8 cellular contexts compared by ENCODE assay signal in genomic region chr10:121734517-121735137, GRCh38.
A peak's percentile ranks its signal among the peaks of the same experiment; 100 is the strongest.
DNase-seq lines count a peak whose midpoint lies in the region; ATAC-seq, FAIRE-seq and TF ChIP-seq lines count a peak whose summit lies in the region.

No MANE protein-coding gene starts in this region.

- H3K4me1 ChIP-seq in OCI-LY3 (ENCODE audit: low read length) (no peaks in the 10 kb centered on the region), esophagus muscularis mucosa (peaks cover 0 to 6% (median 4%) of the 10 kb centered on the region in 4 donors), pancreas (no peaks in the 10 kb centered on the region)

- H3K36me3 ChIP-seq in OCI-LY3 (replicated peaks; ENCODE audit: low read depth, low read length) (no peaks in the 10 kb centered on the region), esophagus muscularis mucosa (no peaks in the 10 kb centered on the region), pancreas (no peaks in the 10 kb centered on the region)

- H4K20me1 ChIP-seq in OCI-LY3 (ENCODE audit: insufficient read depth, low read length) = no peaks in the 10 kb centered on the region

- H3K4me3 ChIP-seq in OCI-LY3 (ENCODE audit: low read length) (no peak overlapping the region), esophagus muscularis mucosa (no peak overlapping the region), pancreas (no peak overlapping the region)

- intact Hi-C loops in esophagus muscularis mucosa (cut with DNase I) = loop anchor here (5.0 to 10.0 kb wide), 2 partner anchors 122 to 150 kb away; no protein-coding TSS in a partner anchor
- intact Hi-C loops in pancreas (cut with DNase I) = loop anchor here in 2 of 3 donors (5.0 kb wide), 2 partner anchors 787 to 792 kb away; no protein-coding TSS in a partner anchor

- 32% methylated on average over 14 of the region's 14 CpGs for WGBS in esophagus muscularis mucosa
- 10 to 15% methylated on average over 14 of the region's 14 CpGs for WGBS in pancreas, 2 donors

- FAIRE-seq in A204.1 (lab: Jason Lieb, UNC) = peak; percentile 94
- peak; percentile 94 for FAIRE-seq in G401.6 (lab: Jason Lieb, UNC)
- FAIRE-seq in pancreas (lab: Jason Lieb, UNC) = peak; percentile 49

- H3K27ac ChIP-seq in OCI-LY3 (ENCODE audit: low read length) (no peak overlapping the region), esophagus muscularis mucosa (replicated peaks in 1 of 4) (no peak overlapping the region), pancreas (no peak overlapping the region)

- H3K9me3 ChIP-seq in OCI-LY3 (ENCODE audit: insufficient read depth, low read length) (no peaks in the 10 kb centered on the region), esophagus muscularis mucosa (no peaks in the 10 kb centered on the region), pancreas (no peaks in the 10 kb centered on the region)

- no peak overlapping the region for H2AFZ ChIP-seq in OCI-LY3 (ENCODE audit: low read depth, low read length)

- DNase-seq in esophagus muscularis mucosa (ENCODE audit: extremely low spot score) (no peak), pancreas (peak in 2 of 6 donors; percentile 17 to 35), NCI-H774 (lab: John Stamatoyannopoulos, UW) (no peak)

- no peaks in the 10 kb centered on the region for H3K79me2 ChIP-seq in OCI-LY3 (ENCODE audit: low read length)

- no peaks in the 10 kb centered on the region for H3K27me3 ChIP-seq in OCI-LY3 (ENCODE audit: low read depth, low read length)
- peaks cover 0 to 4% (median 0%) of the 10 kb centered on the region in 4 donors for H3K27me3 ChIP-seq in esophagus muscularis mucosa
- H3K27me3 ChIP-seq in pancreas = peaks cover 0 to 6% (median 0%) of the 10 kb centered on the region in 4 donors

- H3K4me2 ChIP-seq in OCI-LY3 (ENCODE audit: low read length) = no peak overlapping the region

- TF ChIP-seq CTCF in OCI-LY3 (IDR thresholded peaks at IDR 0.05; ENCODE audit: low read depth, low read length) = peak; percentile 51
- TF ChIP-seq CTCF in esophagus muscularis mucosa (IDR thresholded peaks at IDR 0.05) = peak; percentile 52 to 80 (median 71)
- TF ChIP-seq CTCF in pancreas (IDR thresholded peaks at IDR 0.05) = peak; percentile 55 to 69 (median 60)

- no peak for TF ChIP-seq EP300 in esophagus muscularis mucosa (IDR thresholded peaks at IDR 0.05)

- peak in 3 of 4 donors; percentile 43 to 66 (median 43) for ATAC-seq in pancreas
- no peak for ATAC-seq in GM19324 (IDR thresholded peaks at IDR 0.05; ENCODE audit: low FRiP score, unreplicated experiment)
- no peak for ATAC-seq in GM18511 (IDR thresholded peaks at IDR 0.05; ENCODE audit: unreplicated experiment)

- TF ChIP-seq POLR2A in esophagus muscularis mucosa (IDR thresholded peaks at IDR 0.05; ENCODE audit: low read depth) = no peak

- no peak overlapping the region for H3K9ac ChIP-seq in OCI-LY3 (ENCODE audit: low read length)

Comparison
In these comparisons a context has a peak if more than half of its experiments do, and no peak if none do; other contexts are left out.
1. ATAC-seq: peak in pancreas (3 of 4); none in GM19324 (single experiment) and GM18511 (single experiment).
2. Peak in every context shown above with its lines, with median percentiles within 50 percentile points of each other: CTCF ChIP-seq.